In genomic region chr1:186183219-186183618, GRCh38 we compare ENCODE assay signal across 9 cellular contexts.
DNase-seq lines count a peak whose midpoint lies in the region; ATAC-seq and TF ChIP-seq lines count a peak whose summit lies in the region.
"Had no signal": no experiment of that assay in that cellular context is flagged by ENCODE, and none has a peak within 500 bp of the region (broad histone marks: within the 10 kb centered on the region; RNA-seq: fewer than 3 reads in every experiment).

No MANE protein-coding gene starts in this region.

- peak overlapping the region; percentile 65 for H3K4me2 ChIP-seq in SK-N-SH
- no peak overlapping the region for H3K4me2 ChIP-seq in H9 (ENCODE audit: insufficient read depth, insufficient read length, low read length)

- no peaks in the 10 kb centered on the region for H3K27me3 ChIP-seq in SK-N-SH (ENCODE audit: insufficient read depth)
- H3K27me3 ChIP-seq in SJCRH30 = no peaks in the 10 kb centered on the region
- H3K27me3 ChIP-seq in H9 (ENCODE audit: insufficient read depth, low read length) = no peaks in the 10 kb centered on the region

- no peak overlapping the region for H2AK5ac ChIP-seq in H9 (ENCODE audit: insufficient read length, low read length)

- no peak overlapping the region for H3K23ac ChIP-seq in H9 (ENCODE audit: insufficient read length, low read depth, low read length)

- H2BK12ac ChIP-seq in H9 (ENCODE audit: insufficient read length, low read depth, low read length) = no peak overlapping the region

- no peak overlapping the region for H4K91ac ChIP-seq in H9 (ENCODE audit: insufficient read length, low read depth, low read length)

- peak in 1 of 2 experiments; percentile 58; a peak in 1 of 4 replicates for TF ChIP-seq EP300 in SK-N-SH (IDR thresholded peaks at IDR 0.05; ENCODE audit: borderline replicate concordance in 1 of 2, low read depth in 1 of 2, low read length in 1 of 2)

- H2BK5ac ChIP-seq in H9 (ENCODE audit: insufficient read length, low read length) = no peak overlapping the region

- H2BK120ac ChIP-seq in H9 (ENCODE audit: low read depth, low read length, poor library complexity, severe bottlenecking) = no peak overlapping the region

- H3K36me3 Mint-ChIP-seq in H9 (ENCODE audit: insufficient read depth in 1 of 3, low read depth in 3 of 3) = no peaks in the 10 kb centered on the region
- H3K36me3 Mint-ChIP-seq: naive B cell had no signal

- TF ChIP-seq CTCF in SK-N-SH (IDR thresholded peaks at IDR 0.05) = no peak
- no peak for TF ChIP-seq CTCF in H9 (conservative IDR thresholded peaks at IDR 0.05)

- H3K23me2 ChIP-seq in H9 (ENCODE audit: insufficient read length, low read depth, low read length, poor library complexity, severe bottlenecking) = no peaks in the 10 kb centered on the region

- no peak for TF ChIP-seq RAD21 in SK-N-SH (IDR thresholded peaks at IDR 0.05; ENCODE audit: low read length)

- DNase-seq in SK-N-SH = no peak
- DNase-seq in SJCRH30 = no peak
- DNase-seq in renal cortical epithelial cell (ENCODE audit: low read depth) = peak; percentile 91
- DNase-seq in H9 = no peak
- DNase-seq in COLO829 (ENCODE audit: low spot score) = no peak
- DNase-seq in DMS114 treated with DMSO at 0.1 percent for 48 hours (lab: John Stamatoyannopoulos, UW; ENCODE audit: unreplicated experiment) = no peak
- DNase-seq: naive B cell had no signal

- H3K9ac ChIP-seq in SK-N-SH = peak overlapping the region; percentile 26; the same call in 1 of the 2 replicates
- H3K9ac ChIP-seq in H9 (ENCODE audit: extremely low read depth, insufficient read length, low read length) = no peak overlapping the region

- H3K4me3 ChIP-seq in SK-N-SH (ENCODE audit: low read depth in 2 of 2, low read length in 1 of 2) (peak overlapping the region in 1 of 2 experiments; percentile 37; a peak in 1 of 4 replicates), SJCRH30 (no peak overlapping the region)

- H3F3A ChIP-seq in SK-N-SH (replicated peaks; ENCODE audit: insufficient read depth) = peaks cover 52% of the 10 kb centered on the region

- H3K4me3 Mint-ChIP-seq in H9 = no peak overlapping the region
- H3K4me3 Mint-ChIP-seq: naive B cell had no signal

- H3K79me1 ChIP-seq in H9 (ENCODE audit: insufficient read depth, low read depth, low read length, poor library complexity, severe bottlenecking) = no peaks in the 10 kb centered on the region

- no peaks in the 10 kb centered on the region for H3K9me3 ChIP-seq in SK-N-SH
- no peaks in the 10 kb centered on the region for H3K9me3 ChIP-seq in SJCRH30 (replicated peaks)
- H3K9me3 ChIP-seq in H9 (ENCODE audit: control insufficient read depth, low read depth, low read length) = no peaks in the 10 kb centered on the region

- H4K8ac ChIP-seq in H9 (replicated peaks; ENCODE audit: insufficient read length, low read depth, low read length) = no peak overlapping the region

- H4K5ac ChIP-seq in H9 (ENCODE audit: insufficient read length, low read depth, low read length) = no peak overlapping the region

- no peak overlapping the region for H2BK15ac ChIP-seq in H9 (ENCODE audit: low read depth, low read length)

- no peak overlapping the region for H3K18ac ChIP-seq in H9 (ENCODE audit: insufficient read length, low read depth, low read length)

- H3K27me3 Mint-ChIP-seq in H9 (ENCODE audit: low read depth) = no peaks in the 10 kb centered on the region

- H3K79me2 ChIP-seq in SK-N-SH (ENCODE audit: insufficient read depth) = no peaks in the 10 kb centered on the region
- H3K79me2 ChIP-seq in H9 (ENCODE audit: insufficient read depth, low read length) = no peaks in the 10 kb centered on the region

- no peak overlapping the region for H2BK20ac ChIP-seq in H9 (ENCODE audit: low read depth, low read length, poor library complexity, severe bottlenecking)

- no peak overlapping the region for H3K56ac ChIP-seq in H9 (ENCODE audit: insufficient read length, low read depth, low read length)

- 20% methylated on average over 1 of the region's 1 CpG for WGBS in SK-N-SH (ENCODE audit: low lambda C conversion rate)
- WGBS in H9 (ENCODE audit: extremely low coverage, insufficient read length, low lambda C conversion rate) = no CpG with 5 or more reads among the region's 1 CpG

- H3T11ph ChIP-seq in H9 (ENCODE audit: low read length) = no peak overlapping the region

- H4K20me1 ChIP-seq in SK-N-SH (ENCODE audit: insufficient read depth) (no peaks in the 10 kb centered on the region), H9 (ENCODE audit: control insufficient read depth, insufficient read depth, insufficient read length) (no peaks in the 10 kb centered on the region)

- no peaks in the 10 kb centered on the region for H3K9me3 Mint-ChIP-seq in H9
- H3K9me3 Mint-ChIP-seq: naive B cell had no signal

- H3K4me1 ChIP-seq in SK-N-SH (ENCODE audit: control insufficient read depth in 1 of 2, insufficient read depth in 2 of 2, low read depth in 1 of 2, low read length in 1 of 2) (peaks cover 19 to 27% of the 10 kb centered on the region in 2 experiments; a peak in 3 of 4 replicates), SJCRH30 (peaks cover 19% of the 10 kb centered on the region), H9 (ENCODE audit: insufficient read depth, low read length) (peaks cover 2% of the 10 kb centered on the region; the same call in 1 of the 2 replicates)

- no peaks in the 10 kb centered on the region for H3K9me2 ChIP-seq in SK-N-SH

- H3K27ac ChIP-seq in SK-N-SH (ENCODE audit: low read depth in 2 of 2, low read length in 1 of 2) (peak overlapping the region; percentile 90 to 97), SJCRH30 (peak overlapping the region; percentile 69; the same call in 1 of the 2 replicates), H9 (ENCODE audit: insufficient read length, low read depth, low read length) (no peak overlapping the region)

- H3K36me3 ChIP-seq in SK-N-SH (replicated peaks in 1 of 2; ENCODE audit: control insufficient read depth in 1 of 2, insufficient read depth in 2 of 2, low read length in 1 of 2) (peaks cover 0 to 4% of the 10 kb centered on the region in 2 experiments), SJCRH30 (no peaks in the 10 kb centered on the region)

- no peak overlapping the region for H3K14ac ChIP-seq in H9 (ENCODE audit: insufficient read depth, low read length)

- CTCF ChIA-PET in SK-N-SH (lab: Yijun Ruan, JAX) = no interaction called here

- H2AFZ ChIP-seq in SK-N-SH (ENCODE audit: low read depth) = peak overlapping the region; percentile 37
- no peak overlapping the region for H2AFZ ChIP-seq in H9 (ENCODE audit: low read length)

- POLR2A ChIA-PET in SK-N-SH (lab: Yijun Ruan, JAX) = no interaction called here

- no peak overlapping the region for H3K4ac ChIP-seq in H9 (ENCODE audit: low read depth, low read length)

- no peak overlapping the region for H3K27ac Mint-ChIP-seq in H9
- H3K27ac Mint-ChIP-seq: naive B cell had no signal

- H3K4me1 Mint-ChIP-seq in H9 = no peaks in the 10 kb centered on the region

- ATAC-seq in SK-N-SH treated with all-trans-retinoic acid at 6 μM for 48 hours (no peak), HG02938 (IDR thresholded peaks at IDR 0.05; ENCODE audit: unreplicated experiment) (peak; percentile 44)

TF ChIP-seq in SK-N-SH, 30 proteins besides CTCF, POLR2A, EP300 and RAD21 (continues in another document):
- TF ChIP-seq JUND (IDR thresholded peaks at IDR 0.05) = peak; percentile 34
- no peak for TF ChIP-seq ELF1 (IDR thresholded peaks at IDR 0.05)
- TF ChIP-seq SIN3A (IDR thresholded peaks at IDR 0.05; ENCODE audit: borderline replicate concordance, low read depth, low read length) = no peak
- 0 out of 2 replicates have a peak, but pooled peaks have one; percentile 19 for TF ChIP-seq TEAD4 (IDR thresholded peaks at IDR 0.05; ENCODE audit: borderline replicate concordance, insufficient read depth)
- peak; percentile 55 for TF ChIP-seq TCF12 (IDR thresholded peaks at IDR 0.05)
- TF ChIP-seq USF1 (IDR thresholded peaks at IDR 0.05; ENCODE audit: borderline replicate concordance, low read depth) = peak; percentile 61; the same call in 1 of the 2 replicates

TF ChIP-seq in SK-N-SH treated with all-trans-retinoic acid at 6 μM for 48 hours, 23 proteins besides CTCF, POLR2A, EP300 and RAD21 (continues in another document):
- no peak for TF ChIP-seq ISL1 (CRISPR knock-in tag; IDR thresholded peaks at IDR 0.05)
- TF ChIP-seq RARB (CRISPR knock-in tag; IDR thresholded peaks at IDR 0.05) = no peak
- TF ChIP-seq TCF4 (CRISPR knock-in tag; IDR thresholded peaks at IDR 0.05; ENCODE audit: borderline replicate concordance) = no peak
- no peak for TF ChIP-seq ZFP30 (CRISPR knock-in tag; IDR thresholded peaks at IDR 0.05)
- TF ChIP-seq PATZ1 (CRISPR knock-in tag; IDR thresholded peaks at IDR 0.05; ENCODE audit: borderline replicate concordance) = no peak
- no peak for TF ChIP-seq CSRNP3 (CRISPR knock-in tag; IDR thresholded peaks at IDR 0.05)
- TF ChIP-seq ESRRG (CRISPR knock-in tag; IDR thresholded peaks at IDR 0.05) = no peak
- TF ChIP-seq ZNF70 (CRISPR knock-in tag; IDR thresholded peaks at IDR 0.05) = no peak
- TF ChIP-seq SNAI2 (CRISPR knock-in tag; IDR thresholded peaks at IDR 0.05) = no peak
- no peak for TF ChIP-seq ZFP3 (CRISPR knock-in tag; IDR thresholded peaks at IDR 0.05)
- no peak for TF ChIP-seq CSDC2 (CRISPR knock-in tag; IDR thresholded peaks at IDR 0.05)
